Comparison of ENCODE assay signal across 29 cellular contexts in the genomic region with DNA sequence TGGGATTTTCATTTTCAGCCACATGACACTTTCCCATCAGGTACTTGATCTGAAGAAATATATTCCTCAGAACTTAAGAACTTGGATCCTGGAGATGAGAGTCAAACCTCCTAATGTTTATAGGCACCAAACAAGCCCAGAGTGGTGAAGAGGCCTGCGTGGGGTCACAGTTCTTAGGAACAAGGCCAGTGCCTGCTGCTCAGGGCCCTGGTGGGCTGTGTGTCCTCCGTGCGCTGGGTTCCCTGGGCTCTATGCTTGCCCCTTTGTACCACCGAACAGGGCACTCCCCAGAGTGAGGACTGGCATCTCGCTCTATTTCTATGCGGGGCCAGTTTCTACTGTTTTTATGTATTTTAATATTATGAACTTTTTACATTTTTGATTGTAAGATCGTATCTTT.
DNase-seq lines count a peak whose midpoint lies in the region; ATAC-seq and TF ChIP-seq lines count a peak whose summit lies in the region.
"Had no signal": no experiment of that assay in that cellular context is flagged by ENCODE, and none has a peak within 500 bp of the region (broad histone marks: within the 10 kb centered on the region; RNA-seq: fewer than 3 reads in every experiment).

No MANE protein-coding gene starts in this region.

- peak overlapping the region; percentile 86 for H3K27ac ChIP-seq in psoas muscle
- H3K27ac ChIP-seq: epithelial cell of prostate, PC-9 had no signal

- no peak overlapping the region for H3K4me3 Mint-ChIP-seq in natural killer cell treated with Interleukin-12 subunit alpha and Interleukin-12 subunit beta and Interleukin-15 and Interleukin-18, amount 100 ng/mL, for 72 hours
- H3K4me3 Mint-ChIP-seq in natural killer cell = no peak overlapping the region
- H3K4me3 Mint-ChIP-seq in immature natural killer cell = no peak overlapping the region
- H3K4me3 Mint-ChIP-seq: activated CD4-positive, alpha-beta T cell treated with anti-CD3 and anti-CD28 coated beads for 36 hours; H9; T-helper 2 cell treated with Interferon-gamma antibody and Interleukin-4, amounts not matched to agents 5 μg/mL and 100 μg/mL, for 36 hours had no signal

- no peak overlapping the region for H3K27ac Mint-ChIP-seq in natural killer cell treated with Interleukin-12 subunit alpha and Interleukin-12 subunit beta and Interleukin-15 and Interleukin-18, amount 100 ng/mL, for 72 hours
- H3K27ac Mint-ChIP-seq in natural killer cell = peak overlapping the region in 1 of 2 donors; percentile 60
- peak overlapping the region in 4 of 6 donors; percentile 45 to 79 (median 58) for H3K27ac Mint-ChIP-seq in immature natural killer cell
- H3K27ac Mint-ChIP-seq: T-helper 2 cell treated with Interferon-gamma antibody and Interleukin-4, amounts not matched to agents 5 μg/mL and 100 μg/mL, for 36 hours had no signal

- H3K36me3 ChIP-seq in psoas muscle (ENCODE audit: insufficient read depth in 1 of 2, low read depth in 1 of 2) = peaks cover 0 to 12% of the 10 kb centered on the region in 2 donors
- H3K36me3 ChIP-seq: colonic mucosa had no signal

- no peak overlapping the region for H3K4me3 ChIP-seq in psoas muscle
- H3K4me3 ChIP-seq: ascending aorta, colonic mucosa, PC-9 had no signal

- no peak for ATAC-seq in natural killer cell treated with Interleukin-12 subunit alpha and Interleukin-12 subunit beta and Interleukin-15 and Interleukin-18, amount 100 ng/mL, for 72 hours
- no peak for ATAC-seq in natural killer cell
- ATAC-seq in psoas muscle = no peak
- no peak for ATAC-seq in HG02981 (IDR thresholded peaks at IDR 0.05; ENCODE audit: unreplicated experiment)
- ATAC-seq: activated CD4-positive, alpha-beta T cell treated with anti-CD3 and anti-CD28 coated beads for 36 hours; left colon; SK-N-SH treated with all-trans-retinoic acid at 6 μM for 48 hours; stimulated activated naive CD8-positive, alpha-beta T cell treated with anti-CD3 and anti-CD28 coated beads, Interleukin-15, Interleukin-2, amounts not matched to agents 100 U/mL and 50 U/mL, for 24 hours had no signal

- no peaks in the 10 kb centered on the region for H3K9me3 Mint-ChIP-seq in natural killer cell treated with Interleukin-12 subunit alpha and Interleukin-12 subunit beta and Interleukin-15 and Interleukin-18, amount 100 ng/mL, for 72 hours
- H3K9me3 Mint-ChIP-seq in natural killer cell (no peaks in the 10 kb centered on the region), immature natural killer cell (no peaks in the 10 kb centered on the region)
- H3K9me3 Mint-ChIP-seq: H9; T-helper 2 cell treated with Interferon-gamma antibody and Interleukin-4, amounts not matched to agents 5 μg/mL and 100 μg/mL, for 36 hours had no signal

- peaks cover 36 to 48% of the 10 kb centered on the region in 2 donors for H3K4me1 Mint-ChIP-seq in natural killer cell treated with Interleukin-12 subunit alpha and Interleukin-12 subunit beta and Interleukin-15 and Interleukin-18, amount 100 ng/mL, for 72 hours (ENCODE audit: low read depth in 2 of 2)
- H3K4me1 Mint-ChIP-seq in natural killer cell (peaks cover 52 to 57% of the 10 kb centered on the region in 2 donors), immature natural killer cell (peaks cover 59 to 95% of the 10 kb centered on the region in 2 donors)

- peaks cover 79% of the 10 kb centered on the region for H3K4me1 ChIP-seq in psoas muscle

- no peaks in the 10 kb centered on the region for H3K9me3 ChIP-seq in psoas muscle
- H3K9me3 ChIP-seq: ascending aorta, colonic mucosa had no signal

- peaks cover 4% of the 10 kb centered on the region for H3K36me3 Mint-ChIP-seq in natural killer cell treated with Interleukin-12 subunit alpha and Interleukin-12 subunit beta and Interleukin-15 and Interleukin-18, amount 100 ng/mL, for 72 hours
- peaks cover 9% of the 10 kb centered on the region for H3K36me3 Mint-ChIP-seq in natural killer cell
- peaks cover 0 to 13% (median 5%) of the 10 kb centered on the region in 3 donors for H3K36me3 Mint-ChIP-seq in immature natural killer cell

- intact Hi-C loops in natural killer cell (cut with micrococcal nuclease) = no loop called here
- intact Hi-C loops in psoas muscle (cut with DNase I) = no loop called here

- no peaks in the 10 kb centered on the region for H3K27me3 Mint-ChIP-seq in natural killer cell treated with Interleukin-12 subunit alpha and Interleukin-12 subunit beta and Interleukin-15 and Interleukin-18, amount 100 ng/mL, for 72 hours
- H3K27me3 Mint-ChIP-seq in natural killer cell (ENCODE audit: low read depth in 2 of 2) (no peaks in the 10 kb centered on the region), immature natural killer cell (ENCODE audit: low read depth in 3 of 3) (peaks cover 0 to 17% (median 9%) of the 10 kb centered on the region in 3 donors)
- H3K27me3 Mint-ChIP-seq: activated CD4-positive, alpha-beta T cell treated with anti-CD3 and anti-CD28 coated beads for 36 hours had no signal

- WGBS in psoas muscle, 3 donors = 92 to 95% (median 95%) methylated on average over 7 of the region's 7 CpGs

- DNase-seq in natural killer cell treated with Interleukin-12 subunit alpha and Interleukin-12 subunit beta and Interleukin-15 and Interleukin-18, amount 100 ng/mL, for 72 hours (ENCODE audit: low spot score) = peak; percentile 28
- DNase-seq in natural killer cell (no peak), immature natural killer cell (no peak), psoas muscle (no peak), NCI-H82 (lab: John Stamatoyannopoulos, UW) (no peak), NCI-H82 treated with DMSO at 0.1 percent for 48 hours (lab: John Stamatoyannopoulos, UW; ENCODE audit: unreplicated experiment) (no peak)
- DNase-seq: activated CD4-positive, alpha-beta T cell treated with anti-CD3 and anti-CD28 coated beads for 36 hours; activated gamma-delta T cell; colonic mucosa; DND-41; effector CD8-positive, alpha-beta T cell; GF-D8; H9; KBM-7; left colon; mesendoderm; NCI-H1092 treated with DMSO at 0.1 percent for 48 hours; NCI-H187 treated with DMSO at 0.1 percent for 48 hours; NCI-H2171 treated with DMSO at 0.1 percent for 48 hours; NCI-H510A treated with DMSO at 0.1 percent for 48 hours; NK-92 treated with Interleukin-12 subunit alpha and Interleukin-12 subunit beta, amount 100 ng/mL, for 24 hours; occipital lobe; PC-9; stimulated activated naive CD8-positive, alpha-beta T cell treated with anti-CD3 and anti-CD28 coated beads, Interleukin-15, Interleukin-2, amounts not matched to agents 100 U/mL and 50 U/mL, for 24 hours had no signal

- no peaks in the 10 kb centered on the region for H3K27me3 ChIP-seq in psoas muscle (ENCODE audit: insufficient read depth in 3 of 3, low read length in 2 of 3)
- H3K27me3 ChIP-seq: ascending aorta, colonic mucosa had no signal

- TF ChIP-seq CTCF in natural killer cell (IDR thresholded peaks at IDR 0.05) (no peak), psoas muscle (IDR thresholded peaks at IDR 0.05) (no peak)

Comparison
In these comparisons a context has a peak if more than half of its experiments do, and no peak if none do; other contexts are left out.
1. H3K27ac Mint-ChIP-seq: peak in immature natural killer cell (4 of 6); none in natural killer cell treated with Interleukin-12 subunit alpha and Interleukin-12 subunit beta and Interleukin-15 and Interleukin-18, amount 100 ng/mL, for 72 hours (0 of 2).